Comparison of ENCODE assay signal across 1 cellular context in the genomic region with DNA sequence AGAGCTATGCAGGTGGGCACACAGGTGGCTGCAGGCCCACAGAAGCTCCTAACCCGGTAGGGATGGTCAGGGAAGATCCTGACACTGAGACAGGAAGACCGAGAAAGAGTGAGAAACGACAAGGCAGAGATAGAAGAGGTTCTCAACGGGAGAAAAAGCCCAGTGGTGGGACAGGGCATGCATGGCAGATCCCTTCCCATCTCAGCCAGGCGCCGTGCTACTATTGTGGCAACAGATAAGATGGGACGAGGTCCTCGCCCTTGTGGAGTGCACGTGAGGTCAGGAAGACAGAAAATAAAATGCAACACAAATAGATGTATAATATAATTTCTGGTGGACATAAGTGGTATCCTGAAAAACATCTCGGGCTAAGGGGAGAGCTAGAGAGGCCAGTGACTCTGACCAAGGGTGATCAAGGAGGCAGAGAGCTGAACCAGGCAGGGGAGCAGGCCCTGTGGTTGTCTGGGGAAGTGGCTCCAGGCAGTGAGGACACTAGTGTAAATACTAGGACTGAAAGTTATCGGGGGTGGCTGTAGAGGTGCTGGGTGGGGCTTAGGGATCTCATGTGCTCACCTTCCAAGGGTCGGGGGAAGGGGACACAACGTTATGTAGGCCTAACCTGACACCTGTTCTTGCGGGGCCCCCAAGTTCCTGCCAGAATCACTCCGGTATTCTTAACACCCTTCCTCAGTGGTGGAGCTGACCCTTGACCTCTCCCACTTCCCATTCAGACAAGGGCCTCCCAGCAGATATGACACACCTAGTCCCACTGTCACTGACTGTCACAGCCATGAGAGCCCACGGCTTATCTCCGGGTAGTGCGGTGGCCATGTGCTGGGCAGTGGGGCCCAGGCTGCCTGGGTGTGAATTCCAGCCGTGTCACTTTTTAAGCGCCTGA.
TF ChIP-seq lines count a peak whose summit lies in the region.

No MANE protein-coding gene starts in this region.

TF ChIP-seq in K562, 482 proteins besides CTCF, POLR2A, EP300 and RAD21 (continued from another document and continues in another):
- TF ChIP-seq ATF1 (CRISPR knock-in tag; IDR thresholded peaks at IDR 0.05) (no peak), ATF1 (tag; IDR thresholded peaks at IDR 0.05) (0 out of 2 replicates have a peak, but pooled peaks have one; percentile 19), TCFL5 (CRISPR knock-in tag; conservative IDR thresholded peaks at IDR 0.05) (no peak), MNT (conservative IDR thresholded peaks at IDR 0.05) (peak; percentile 69 to 88; a peak in 3 of 4 replicates), RBBP5 (IDR thresholded peaks at IDR 0.05; ENCODE audit: borderline replicate concordance, insufficient read depth, low read length, poor library complexity, severe bottlenecking) (peak; percentile 62), POLR3A (IDR thresholded peaks at IDR 0.05; ENCODE audit: borderline replicate concordance, extremely low read depth, insufficient read depth, insufficient read length) (no peak), ARID4B (CRISPR knock-in tag; IDR thresholded peaks at IDR 0.05) (peak; percentile 49), DIDO1 (tag; IDR thresholded peaks at IDR 0.05; ENCODE audit: low read depth) (no peak), SP1 (CRISPR knock-in tag; IDR thresholded peaks at IDR 0.05) (0 out of 2 replicates have a peak, but pooled peaks have one; percentile 57), STAG1 (CRISPR knock-in tag; IDR thresholded peaks at IDR 0.05; ENCODE audit: borderline replicate concordance) (0 out of 2 replicates have a peak, but pooled peaks have one; percentile 24), DPF2 (IDR thresholded peaks at IDR 0.05) (peak; percentile 63), L3MBTL2 (IDR thresholded peaks at IDR 0.05) (peak; percentile 87), HMGN3 (IDR thresholded peaks at IDR 0.05; ENCODE audit: borderline replicate concordance, extremely low read depth, insufficient read length, low read depth, low read length) (peak; percentile 17), HIVEP1 (CRISPR knock-in tag; IDR thresholded peaks at IDR 0.05) (no peak), GATA2 (CRISPR knock-in tag; IDR thresholded peaks at IDR 0.05) (no peak), FOXO4 (CRISPR knock-in tag; IDR thresholded peaks at IDR 0.05) (no peak), ZNF586 (CRISPR knock-in tag; conservative IDR thresholded peaks at IDR 0.05) (no peak), SMARCE1 (IDR thresholded peaks at IDR 0.05) (0 out of 2 replicates have a peak, but pooled peaks have one; percentile 43), SNRNP70 (optimal IDR thresholded peaks at IDR 0.05; ENCODE audit: low read depth, low read length) (no peak), SIN3A (IDR thresholded peaks at IDR 0.05; ENCODE audit: borderline replicate concordance in 2 of 2, control insufficient read depth in 1 of 2, low read depth in 2 of 2, low read length in 2 of 2) (0 out of 4 replicates have a peak, but pooled peaks of 1 of the 2 experiments have one; percentile 74), LARP7 (IDR thresholded peaks at IDR 0.05) (no peak), SP2 (IDR thresholded peaks at IDR 0.05; ENCODE audit: extremely low read depth, low read depth, low read length, poor library complexity, severe bottlenecking) (no peak), EP400 (IDR thresholded peaks at IDR 0.05) (peak; percentile 75), EGR1 (conservative IDR thresholded peaks at IDR 0.05) (0 out of 2 replicates have a peak, but pooled peaks have one; percentile 6), FOXP1 (CRISPR knock-in tag; IDR thresholded peaks at IDR 0.05) (peak; percentile 13; the same call in 1 of the 2 replicates), GTF2E2 (tag; IDR thresholded peaks at IDR 0.05) (0 out of 2 replicates have a peak, but pooled peaks have one; percentile 53), LCOR (CRISPR knock-in tag; IDR thresholded peaks at IDR 0.05) (peak; percentile 52), FOXA3 (CRISPR knock-in tag; conservative IDR thresholded peaks at IDR 0.05 in 1 of 2, IDR thresholded peaks at IDR 0.05 in 1 of 2) (peak; percentile 21 to 43; a peak in 1 of 4 replicates), ARID1B (IDR thresholded peaks at IDR 0.05) (0 out of 2 replicates have a peak, but pooled peaks have one; percentile 26), JUND (IDR thresholded peaks at IDR 0.05; ENCODE audit: borderline replicate concordance, low read depth, low read length) (no peak), JUND (tag; IDR thresholded peaks at IDR 0.05; ENCODE audit: borderline replicate concordance, low read depth, low read length) (0 out of 3 replicates have a peak, but pooled peaks have one; percentile 15), PTBP1 (IDR thresholded peaks at IDR 0.05; ENCODE audit: low read depth, low read length) (no peak)
- TF ChIP-seq, protein P1, sequence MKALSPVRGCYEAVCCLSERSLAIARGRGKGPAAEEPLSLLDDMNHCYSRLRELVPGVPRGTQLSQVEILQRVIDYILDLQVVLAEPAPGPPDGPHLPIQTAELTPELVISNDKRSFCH (CRISPR knock-in tag; IDR thresholded peaks at IDR 0.05): no peak
- TF ChIP-seq, protein P1 (tag; IDR thresholded peaks at IDR 0.05): peak; percentile 55; the same call in 1 of the 2 replicates
- TF ChIP-seq, protein P2, sequence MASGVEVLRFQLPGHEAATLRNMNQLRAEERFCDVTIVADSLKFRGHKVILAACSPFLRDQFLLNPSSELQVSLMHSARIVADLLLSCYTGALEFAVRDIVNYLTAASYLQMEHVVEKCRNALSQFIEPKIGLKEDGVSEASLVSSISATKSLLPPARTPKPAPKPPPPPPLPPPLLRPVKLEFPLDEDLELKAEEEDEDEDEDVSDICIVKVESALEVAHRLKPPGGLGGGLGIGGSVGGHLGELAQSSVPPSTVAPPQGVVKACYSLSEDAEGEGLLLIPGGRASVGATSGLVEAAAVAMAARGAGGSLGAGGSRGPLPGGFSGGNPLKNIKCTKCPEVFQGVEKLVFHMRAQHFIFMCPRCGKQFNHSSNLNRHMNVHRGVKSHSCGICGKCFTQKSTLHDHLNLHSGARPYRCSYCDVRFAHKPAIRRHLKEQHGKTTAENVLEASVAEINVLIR (CRISPR knock-in tag; IDR thresholded peaks at IDR 0.05): no peak
- TF ChIP-seq, protein P3, sequence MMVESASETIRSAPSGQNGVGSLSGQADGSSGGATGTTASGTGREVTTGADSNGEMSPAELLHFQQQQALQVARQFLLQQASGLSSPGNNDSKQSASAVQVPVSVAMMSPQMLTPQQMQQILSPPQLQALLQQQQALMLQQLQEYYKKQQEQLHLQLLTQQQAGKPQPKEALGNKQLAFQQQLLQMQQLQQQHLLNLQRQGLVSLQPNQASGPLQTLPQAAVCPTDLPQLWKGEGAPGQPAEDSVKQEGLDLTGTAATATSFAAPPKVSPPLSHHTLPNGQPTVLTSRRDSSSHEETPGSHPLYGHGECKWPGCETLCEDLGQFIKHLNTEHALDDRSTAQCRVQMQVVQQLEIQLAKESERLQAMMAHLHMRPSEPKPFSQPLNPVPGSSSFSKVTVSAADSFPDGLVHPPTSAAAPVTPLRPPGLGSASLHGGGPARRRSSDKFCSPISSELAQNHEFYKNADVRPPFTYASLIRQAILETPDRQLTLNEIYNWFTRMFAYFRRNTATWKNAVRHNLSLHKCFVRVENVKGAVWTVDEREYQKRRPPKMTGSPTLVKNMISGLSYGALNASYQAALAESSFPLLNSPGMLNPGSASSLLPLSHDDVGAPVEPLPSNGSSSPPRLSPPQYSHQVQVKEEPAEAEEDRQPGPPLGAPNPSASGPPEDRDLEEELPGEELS (CRISPR knock-in tag; IDR thresholded peaks at IDR 0.05; ENCODE audit: borderline replicate concordance): peak; percentile 50; the same call in 1 of the 2 replicates
- TF ChIP-seq, protein P4, sequence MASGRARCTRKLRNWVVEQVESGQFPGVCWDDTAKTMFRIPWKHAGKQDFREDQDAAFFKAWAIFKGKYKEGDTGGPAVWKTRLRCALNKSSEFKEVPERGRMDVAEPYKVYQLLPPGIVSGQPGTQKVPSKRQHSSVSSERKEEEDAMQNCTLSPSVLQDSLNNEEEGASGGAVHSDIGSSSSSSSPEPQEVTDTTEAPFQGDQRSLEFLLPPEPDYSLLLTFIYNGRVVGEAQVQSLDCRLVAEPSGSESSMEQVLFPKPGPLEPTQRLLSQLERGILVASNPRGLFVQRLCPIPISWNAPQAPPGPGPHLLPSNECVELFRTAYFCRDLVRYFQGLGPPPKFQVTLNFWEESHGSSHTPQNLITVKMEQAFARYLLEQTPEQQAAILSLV (tag; IDR thresholded peaks at IDR 0.05): 0 out of 2 replicates have a peak, but pooled peaks have one; percentile 26
- TF ChIP-seq, protein P5, sequence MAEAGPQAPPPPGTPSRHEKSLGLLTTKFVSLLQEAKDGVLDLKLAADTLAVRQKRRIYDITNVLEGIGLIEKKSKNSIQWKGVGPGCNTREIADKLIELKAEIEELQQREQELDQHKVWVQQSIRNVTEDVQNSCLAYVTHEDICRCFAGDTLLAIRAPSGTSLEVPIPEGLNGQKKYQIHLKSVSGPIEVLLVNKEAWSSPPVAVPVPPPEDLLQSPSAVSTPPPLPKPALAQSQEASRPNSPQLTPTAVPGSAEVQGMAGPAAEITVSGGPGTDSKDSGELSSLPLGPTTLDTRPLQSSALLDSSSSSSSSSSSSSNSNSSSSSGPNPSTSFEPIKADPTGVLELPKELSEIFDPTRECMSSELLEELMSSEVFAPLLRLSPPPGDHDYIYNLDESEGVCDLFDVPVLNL (CRISPR knock-in tag; IDR thresholded peaks at IDR 0.05; ENCODE audit: low read depth): no peak
- TF ChIP-seq, protein P6, sequence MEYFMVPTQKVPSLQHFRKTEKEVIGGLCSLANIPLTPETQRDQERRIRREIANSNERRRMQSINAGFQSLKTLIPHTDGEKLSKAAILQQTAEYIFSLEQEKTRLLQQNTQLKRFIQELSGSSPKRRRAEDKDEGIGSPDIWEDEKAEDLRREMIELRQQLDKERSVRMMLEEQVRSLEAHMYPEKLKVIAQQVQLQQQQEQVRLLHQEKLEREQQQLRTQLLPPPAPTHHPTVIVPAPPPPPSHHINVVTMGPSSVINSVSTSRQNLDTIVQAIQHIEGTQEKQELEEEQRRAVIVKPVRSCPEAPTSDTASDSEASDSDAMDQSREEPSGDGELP (CRISPR knock-in tag; IDR thresholded peaks at IDR 0.05; ENCODE audit: borderline replicate concordance): peak; percentile 66; the same call in 1 of the 2 replicates
- TF ChIP-seq, protein P7, sequence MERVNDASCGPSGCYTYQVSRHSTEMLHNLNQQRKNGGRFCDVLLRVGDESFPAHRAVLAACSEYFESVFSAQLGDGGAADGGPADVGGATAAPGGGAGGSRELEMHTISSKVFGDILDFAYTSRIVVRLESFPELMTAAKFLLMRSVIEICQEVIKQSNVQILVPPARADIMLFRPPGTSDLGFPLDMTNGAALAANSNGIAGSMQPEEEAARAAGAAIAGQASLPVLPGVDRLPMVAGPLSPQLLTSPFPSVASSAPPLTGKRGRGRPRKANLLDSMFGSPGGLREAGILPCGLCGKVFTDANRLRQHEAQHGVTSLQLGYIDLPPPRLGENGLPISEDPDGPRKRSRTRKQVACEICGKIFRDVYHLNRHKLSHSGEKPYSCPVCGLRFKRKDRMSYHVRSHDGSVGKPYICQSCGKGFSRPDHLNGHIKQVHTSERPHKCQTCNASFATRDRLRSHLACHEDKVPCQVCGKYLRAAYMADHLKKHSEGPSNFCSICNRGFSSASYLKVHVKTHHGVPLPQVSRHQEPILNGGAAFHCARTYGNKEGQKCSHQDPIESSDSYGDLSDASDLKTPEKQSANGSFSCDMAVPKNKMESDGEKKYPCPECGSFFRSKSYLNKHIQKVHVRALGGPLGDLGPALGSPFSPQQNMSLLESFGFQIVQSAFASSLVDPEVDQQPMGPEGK (CRISPR knock-in tag; IDR thresholded peaks at IDR 0.05; ENCODE audit: borderline replicate concordance): no peak
